In genomic region chrX:20527458-20528099, GRCh38 we compare ENCODE assay signal across 8 cellular contexts.
DNase-seq lines count a peak whose midpoint lies in the region; ATAC-seq and TF ChIP-seq lines count a peak whose summit lies in the region.

No MANE protein-coding gene starts in this region.

- H3F3A ChIP-seq in GM23248 (ENCODE audit: insufficient read depth): 0 out of 2 replicates have a peak, but pooled peaks cover 5% of the 10 kb centered on the region

- peak; percentile 45 to 80 (median 62) for TF ChIP-seq CTCF in adrenal gland (IDR thresholded peaks at IDR 0.05)
- peak; percentile 72 for TF ChIP-seq CTCF in hepatocyte (IDR thresholded peaks at IDR 0.05; ENCODE audit: poor library complexity)
- peak; percentile 43 to 66 (median 51) for TF ChIP-seq CTCF in transverse colon (IDR thresholded peaks at IDR 0.05)

- H3K4me3 ChIP-seq in GM23248: no peak overlapping the region
- H3K4me3 ChIP-seq in adrenal gland: no peak overlapping the region
- H3K4me3 ChIP-seq in hepatocyte: no peak overlapping the region
- H3K4me3 ChIP-seq in transverse colon: no peak overlapping the region

- peak; percentile 62 for DNase-seq in DMS153 treated with DMSO at 0.1 percent for 48 hours (lab: John Stamatoyannopoulos, UW; ENCODE audit: unreplicated experiment)
- peak; percentile 57 for DNase-seq in GM23248
- peak; percentile 19 for DNase-seq in NCI-H2107 (lab: John Stamatoyannopoulos, UW)
- peak in 4 of 7 donors; percentile 16 to 66 (median 30) for DNase-seq in adrenal gland
- DNase-seq in hepatocyte (ENCODE audit: low spot score): peak; percentile 33
- no peak for DNase-seq in transverse colon
- DNase-seq in activated naive CD8-positive, alpha-beta T cell treated with anti-CD3 and anti-CD28 coated beads for 36 hours: no peak
- DNase-seq in stimulated activated effector memory CD8-positive, alpha-beta T cell treated with anti-CD3 and anti-CD28 coated beads, Interleukin-12 subunit alpha, Interleukin-12 subunit beta, amount 100 ng/mL, for 72 hours (ENCODE audit: low spot score in 2 of 2): no peak

- TF ChIP-seq EP300 in transverse colon (IDR thresholded peaks at IDR 0.05; ENCODE audit: low read depth): no peak

- H3K4me3 Mint-ChIP-seq in activated naive CD8-positive, alpha-beta T cell treated with anti-CD3 and anti-CD28 coated beads for 36 hours: no peak overlapping the region
- no peak overlapping the region for H3K4me3 Mint-ChIP-seq in stimulated activated effector memory CD8-positive, alpha-beta T cell treated with anti-CD3 and anti-CD28 coated beads, Interleukin-12 subunit alpha, Interleukin-12 subunit beta, amount 100 ng/mL, for 72 hours

- peaks cover 17% of the 10 kb centered on the region for H3K27me3 Mint-ChIP-seq in activated naive CD8-positive, alpha-beta T cell treated with anti-CD3 and anti-CD28 coated beads for 36 hours

- H3K4me2 ChIP-seq in GM23248 (ENCODE audit: unreplicated experiment): peak overlapping the region; percentile 28
- H3K4me2 ChIP-seq in hepatocyte: no peak overlapping the region

- H3K9ac ChIP-seq in GM23248: no peak overlapping the region

- no peaks in the 10 kb centered on the region for H3K79me2 ChIP-seq in GM23248 (ENCODE audit: insufficient read depth)
- H3K79me2 ChIP-seq in hepatocyte: no peaks in the 10 kb centered on the region

- intact Hi-C loops in adrenal gland (cut with DNase I): loop anchor here in 1 of 2 donors (10.0 kb wide), 2 partner anchors 957 to 1217 kb away; no protein-coding TSS in a partner anchor
- intact Hi-C loops in transverse colon (cut with DNase I; ENCODE audit: low total_unique reads): no loop called here

- no peak for ATAC-seq in stimulated activated effector memory CD8-positive, alpha-beta T cell treated with anti-CD3 and anti-CD28 coated beads, Interleukin-12 subunit alpha, Interleukin-12 subunit beta, amount 100 ng/mL, for 72 hours

- H3K36me3 ChIP-seq in GM23248 (ENCODE audit: low read depth) (no peaks in the 10 kb centered on the region), adrenal gland (replicated peaks in 1 of 2) (no peaks in the 10 kb centered on the region), hepatocyte (replicated peaks; ENCODE audit: insufficient read depth, low read depth) (no peaks in the 10 kb centered on the region), transverse colon (no peaks in the 10 kb centered on the region)

- peaks cover 19% of the 10 kb centered on the region for H3K4me1 ChIP-seq in GM23248 (ENCODE audit: insufficient read depth)
- peaks cover 0 to 7% of the 10 kb centered on the region in 2 donors for H3K4me1 ChIP-seq in adrenal gland (replicated peaks in 1 of 2)
- H3K4me1 ChIP-seq in hepatocyte (ENCODE audit: insufficient read depth): peaks cover 5% of the 10 kb centered on the region
- H3K4me1 ChIP-seq in transverse colon: peaks cover 0 to 3% (median 0%) of the 10 kb centered on the region in 4 donors

- H3K4me1 Mint-ChIP-seq in activated naive CD8-positive, alpha-beta T cell treated with anti-CD3 and anti-CD28 coated beads for 36 hours: peaks cover 14% of the 10 kb centered on the region
- peaks cover 14% of the 10 kb centered on the region for H3K4me1 Mint-ChIP-seq in stimulated activated effector memory CD8-positive, alpha-beta T cell treated with anti-CD3 and anti-CD28 coated beads, Interleukin-12 subunit alpha, Interleukin-12 subunit beta, amount 100 ng/mL, for 72 hours

- in situ Hi-C loops in GM23248 (cut with MboI) (loop anchor here (10.0 to 25.0 kb wide), 2 partner anchors 835 to 1197 kb away; partner anchors contain the start of gene CNKSR2), transverse colon (cut with MboI; ENCODE audit: low pct_ligation_motif_present in 1 of 4, low pct_unique_long_range_greater_than_20kb in 1 of 4, low sequenced_read_pairs in 3 of 4) (loop anchor here (10.0 to 25.0 kb wide), 3 partner anchors 960 to 1217 kb away; no protein-coding TSS in a partner anchor)

- no peaks in the 10 kb centered on the region for H3K9me2 ChIP-seq in GM23248 (ENCODE audit: insufficient read depth)
- H3K9me2 ChIP-seq in hepatocyte (replicated peaks; ENCODE audit: insufficient read depth): no peaks in the 10 kb centered on the region

- H3K36me3 Mint-ChIP-seq in activated naive CD8-positive, alpha-beta T cell treated with anti-CD3 and anti-CD28 coated beads for 36 hours: no peaks in the 10 kb centered on the region
- H3K36me3 Mint-ChIP-seq in stimulated activated effector memory CD8-positive, alpha-beta T cell treated with anti-CD3 and anti-CD28 coated beads, Interleukin-12 subunit alpha, Interleukin-12 subunit beta, amount 100 ng/mL, for 72 hours: no peaks in the 10 kb centered on the region

- H4K20me1 ChIP-seq in GM23248 (ENCODE audit: insufficient read depth) (no peaks in the 10 kb centered on the region), hepatocyte (ENCODE audit: insufficient read depth, poor library complexity, severe bottlenecking) (no peaks in the 10 kb centered on the region)

- H3K27ac ChIP-seq in GM23248 (no peak overlapping the region), adrenal gland (no peak overlapping the region), hepatocyte (no peak overlapping the region), transverse colon (no peak overlapping the region)

- no peak for TF ChIP-seq POLR2A in adrenal gland (IDR thresholded peaks at IDR 0.05)
- no peak for TF ChIP-seq POLR2A in transverse colon (IDR thresholded peaks at IDR 0.05)

- H3K27ac Mint-ChIP-seq in activated naive CD8-positive, alpha-beta T cell treated with anti-CD3 and anti-CD28 coated beads for 36 hours: no peak overlapping the region
- H3K27ac Mint-ChIP-seq in stimulated activated effector memory CD8-positive, alpha-beta T cell treated with anti-CD3 and anti-CD28 coated beads, Interleukin-12 subunit alpha, Interleukin-12 subunit beta, amount 100 ng/mL, for 72 hours: no peak overlapping the region

- H2AFZ ChIP-seq in GM23248 (no peak overlapping the region), hepatocyte (no peak overlapping the region)

- peaks cover 4% of the 10 kb centered on the region for H3K9me3 Mint-ChIP-seq in activated naive CD8-positive, alpha-beta T cell treated with anti-CD3 and anti-CD28 coated beads for 36 hours
- no peaks in the 10 kb centered on the region for H3K9me3 Mint-ChIP-seq in stimulated activated effector memory CD8-positive, alpha-beta T cell treated with anti-CD3 and anti-CD28 coated beads, Interleukin-12 subunit alpha, Interleukin-12 subunit beta, amount 100 ng/mL, for 72 hours

- H3K9me3 ChIP-seq in GM23248 (ENCODE audit: low read depth) (no peaks in the 10 kb centered on the region), adrenal gland (replicated peaks in 1 of 3) (no peaks in the 10 kb centered on the region), hepatocyte (ENCODE audit: low read depth) (no peaks in the 10 kb centered on the region), transverse colon (no peaks in the 10 kb centered on the region)

- H3K27me3 ChIP-seq in GM23248 (replicated peaks; ENCODE audit: insufficient read depth): no peaks in the 10 kb centered on the region
- H3K27me3 ChIP-seq in adrenal gland: peaks cover 13% of the 10 kb centered on the region
- no peaks in the 10 kb centered on the region for H3K27me3 ChIP-seq in hepatocyte
- no peaks in the 10 kb centered on the region for H3K27me3 ChIP-seq in transverse colon

- WGBS in GM23248 (ENCODE audit: low coverage in 1 of 2, low lambda C conversion rate in 2 of 2, missing lambda C conversion rate in 2 of 2), 2 experiments: 3 to 6% methylated on average over 6 of the region's 6 CpGs
- 7 to 12% (median 9%) methylated on average over 6 of the region's 6 CpGs for WGBS in adrenal gland, 4 donors
- WGBS in hepatocyte (ENCODE audit: low lambda C conversion rate, missing lambda C conversion rate): 37% methylated on average over 6 of the region's 6 CpGs
- 0 to 15% methylated on average over 1 to 6 of the region's 6 CpGs for WGBS in transverse colon (ENCODE audit: low coverage in 1 of 2), 2 donors

Comparison
In these comparisons a context has a peak if more than half of its experiments do, and no peak if none do; other contexts are left out.
1. DNase-seq: peak in DMS153 treated with DMSO at 0.1 percent for 48 hours (single experiment), GM23248 (single experiment), NCI-H2107 (single experiment), adrenal gland (4 of 7) and hepatocyte (single experiment); none in transverse colon (single experiment), activated naive CD8-positive, alpha-beta T cell treated with anti-CD3 and anti-CD28 coated beads for 36 hours (single experiment) and stimulated activated effector memory CD8-positive, alpha-beta T cell treated with anti-CD3 and anti-CD28 coated beads, Interleukin-12 subunit alpha, Interleukin-12 subunit beta, amount 100 ng/mL, for 72 hours (0 of 2).
2. Peak in every context shown above with its lines, with median percentiles within 50 percentile points of each other: CTCF ChIP-seq.